8 cellular contexts compared by ENCODE assay signal in genomic region chr15:59104602-59104911, GRCh38. TPM values are rescaled to one million over a fixed set of nuclear protein-coding genes. Genes with fewer than 3 reads are reported as not detected.
A peak's percentile ranks its signal among the peaks of the same experiment; 100 is the strongest.
DNase-seq lines count a peak whose midpoint lies in the region; ATAC-seq and TF ChIP-seq lines count a peak whose summit lies in the region.

No MANE protein-coding gene starts in this region.

- TF ChIP-seq CTCF in 22Rv1 (IDR thresholded peaks at IDR 0.05), result no peak

- peaks cover 14% of the 10 kb centered on the region; the same call in 1 of the 2 replicates for H3F3A ChIP-seq in GM23248 (ENCODE audit: insufficient read depth)

- 0 to 2% methylated on average over 9 of the region's 9 CpGs for WGBS in GM23248 (ENCODE audit: low coverage in 1 of 2, low lambda C conversion rate in 2 of 2, missing lambda C conversion rate in 2 of 2), 2 experiments

- peak overlapping the region; percentile 80 for H3K4me3 ChIP-seq in GM23248
- peak overlapping the region; percentile 98 for H3K4me3 ChIP-seq in iPS-18a (ENCODE audit: low read length)
- H3K4me3 ChIP-seq in stomach smooth muscle (ENCODE audit: low read length in 2 of 2), result peak overlapping the region; percentile 67 to 82

- peak overlapping the region; percentile 92 for H3K27ac ChIP-seq in 22Rv1
- peak overlapping the region; percentile 72 for H3K27ac ChIP-seq in GM23248
- H3K27ac ChIP-seq in iPS-18a (ENCODE audit: low read length), result peak overlapping the region; percentile 89
- no peak overlapping the region for H3K27ac ChIP-seq in stomach smooth muscle (ENCODE audit: low read length)

- H3K9me3 Mint-ChIP-seq in activated T-helper 1 cell treated with anti-CD3 and anti-CD28 coated beads, Interleukin-12 subunit alpha, Interleukin-12 subunit beta, Interleukin-2, Interleukin-4 antibody, amounts not matched to agents 30 ng/mL and 10 ng/mL and 1 ng/mL, durations not matched to agents 14 hours and 24 hours and 36 hours, result no peaks in the 10 kb centered on the region

- peak overlapping the region; percentile 84 for H3K4me2 ChIP-seq in GM23248 (ENCODE audit: unreplicated experiment)

- H3K36me3 Mint-ChIP-seq in activated T-helper 1 cell treated with anti-CD3 and anti-CD28 coated beads, Interleukin-12 subunit alpha, Interleukin-12 subunit beta, Interleukin-2, Interleukin-4 antibody, amounts not matched to agents 30 ng/mL and 10 ng/mL and 1 ng/mL, durations not matched to agents 14 hours and 24 hours and 36 hours (ENCODE audit: low read depth), result peaks cover 17% of the 10 kb centered on the region

- DNase-seq in GM23248 (no peak), NCI-H1048 (lab: John Stamatoyannopoulos, UW) (no peak), middle frontal gyrus (ENCODE audit: extremely low spot score, low spot score) (no peak)
- no peak for DNase-seq in activated T-helper 1 cell treated with anti-CD3 and anti-CD28 coated beads, Interleukin-12 subunit alpha, Interleukin-12 subunit beta, Interleukin-2, Interleukin-4 antibody, amounts not matched to agents 30 ng/mL and 10 ng/mL and 1 ng/mL, durations not matched to agents 14 hours and 24 hours and 36 hours (ENCODE audit: low spot score)

- H3K79me2 ChIP-seq in GM23248 (ENCODE audit: insufficient read depth), result peaks cover 29% of the 10 kb centered on the region

- in situ Hi-C loops in GM23248 (cut with MboI), result no loop called here

- H3K27me3 Mint-ChIP-seq in activated T-helper 1 cell treated with anti-CD3 and anti-CD28 coated beads, Interleukin-12 subunit alpha, Interleukin-12 subunit beta, Interleukin-2, Interleukin-4 antibody, amounts not matched to agents 30 ng/mL and 10 ng/mL and 1 ng/mL, durations not matched to agents 14 hours and 24 hours and 36 hours (ENCODE audit: insufficient read depth), result no peaks in the 10 kb centered on the region

- no peak for ATAC-seq in GM18858 (IDR thresholded peaks at IDR 0.05; ENCODE audit: unreplicated experiment)

- H3K9me3 ChIP-seq in GM23248 (ENCODE audit: low read depth), result no peaks in the 10 kb centered on the region
- H3K9me3 ChIP-seq in iPS-18a (ENCODE audit: control insufficient read depth, low read depth, low read length), result no peaks in the 10 kb centered on the region
- no peaks in the 10 kb centered on the region for H3K9me3 ChIP-seq in stomach smooth muscle (ENCODE audit: control insufficient read depth in 2 of 2, low read length in 2 of 2)

- H3K9me2 ChIP-seq in GM23248 (ENCODE audit: insufficient read depth), result no peaks in the 10 kb centered on the region

- peaks cover 46% of the 10 kb centered on the region for H3K4me1 Mint-ChIP-seq in activated T-helper 1 cell treated with anti-CD3 and anti-CD28 coated beads, Interleukin-12 subunit alpha, Interleukin-12 subunit beta, Interleukin-2, Interleukin-4 antibody, amounts not matched to agents 30 ng/mL and 10 ng/mL and 1 ng/mL, durations not matched to agents 14 hours and 24 hours and 36 hours (ENCODE audit: low read depth)

- intact Hi-C loops in activated T-helper 1 cell treated with anti-CD3 and anti-CD28 coated beads, Interleukin-12 subunit alpha, Interleukin-12 subunit beta, Interleukin-2, Interleukin-4 antibody, amounts not matched to agents 30 ng/mL and 10 ng/mL and 1 ng/mL, durations not matched to agents 14 hours and 24 hours and 36 hours (cut with micrococcal nuclease), result loop anchor here (1.0 to 10.0 kb wide), 7 partner anchors 30 to 1370 kb away; partner anchors contain the start of genes BNIP2, GTF2A2, ICE2 and SLTM

- peaks cover 12% of the 10 kb centered on the region for H3K4me1 ChIP-seq in GM23248 (ENCODE audit: insufficient read depth)
- peaks cover 3% of the 10 kb centered on the region for H3K4me1 ChIP-seq in iPS-18a (ENCODE audit: control insufficient read depth, low read depth, low read length)
- H3K4me1 ChIP-seq in stomach smooth muscle (ENCODE audit: control insufficient read depth, insufficient read depth, low read length), result peaks cover 6% of the 10 kb centered on the region

- H2AFZ ChIP-seq in GM23248, result peak overlapping the region; percentile 94

- H3K27me3 ChIP-seq in GM23248 (replicated peaks; ENCODE audit: insufficient read depth), result no peaks in the 10 kb centered on the region
- H3K27me3 ChIP-seq in iPS-18a (ENCODE audit: control insufficient read depth, insufficient read depth, low read length), result no peaks in the 10 kb centered on the region
- no peaks in the 10 kb centered on the region for H3K27me3 ChIP-seq in stomach smooth muscle (ENCODE audit: control insufficient read depth in 1 of 2, insufficient read depth in 2 of 2, low read length in 2 of 2)

- peak overlapping the region; percentile 96 for H3K4me3 Mint-ChIP-seq in activated T-helper 1 cell treated with anti-CD3 and anti-CD28 coated beads, Interleukin-12 subunit alpha, Interleukin-12 subunit beta, Interleukin-2, Interleukin-4 antibody, amounts not matched to agents 30 ng/mL and 10 ng/mL and 1 ng/mL, durations not matched to agents 14 hours and 24 hours and 36 hours

- H3K36me3 ChIP-seq in GM23248 (ENCODE audit: low read depth) (no peaks in the 10 kb centered on the region), iPS-18a (ENCODE audit: control insufficient read depth, low read depth, low read length) (peaks cover 26% of the 10 kb centered on the region), stomach smooth muscle (ENCODE audit: control insufficient read depth in 2 of 2, insufficient read depth in 2 of 2, low read length in 2 of 2) (peaks cover 0 to 2% of the 10 kb centered on the region in 2 donors)

- H3K27ac Mint-ChIP-seq in activated T-helper 1 cell treated with anti-CD3 and anti-CD28 coated beads, Interleukin-12 subunit alpha, Interleukin-12 subunit beta, Interleukin-2, Interleukin-4 antibody, amounts not matched to agents 30 ng/mL and 10 ng/mL and 1 ng/mL, durations not matched to agents 14 hours and 24 hours and 36 hours, result peak overlapping the region; percentile 99

- H3K9ac ChIP-seq in GM23248 (peak overlapping the region; percentile 81), iPS-18a (ENCODE audit: low read length) (peak overlapping the region; percentile 97), stomach smooth muscle (ENCODE audit: low read length in 2 of 2) (peak overlapping the region; percentile 65 to 72)

- H4K20me1 ChIP-seq in GM23248 (ENCODE audit: insufficient read depth), result no peaks in the 10 kb centered on the region

RNA-seq across cellular contexts. Expression of gene CCNB2, which starts 0.4 kb away (rescaled TPM):
- 23.2 and 23.3 TPM in 2 replicates for total RNA-seq in GM23248 (2014; rRNA removed; shearing (Covaris generic))
- polyA plus RNA-seq in GM23248 (2016; fragmentation: Nextera tagmentation; extraction: Ambion mirVana), result 33.9 and 34.1 TPM in 2 replicates
- 36.6 and 38.2 TPM in 2 replicates for total RNA-seq in activated T-helper 1 cell treated with anti-CD3 and anti-CD28 coated beads, Interleukin-12 subunit alpha, Interleukin-12 subunit beta, Interleukin-2, Interleukin-4 antibody, amounts not matched to agents 30 ng/mL and 10 ng/mL and 1 ng/mL, durations not matched to agents 14 hours and 24 hours and 36 hours
